Comparison of ENCODE assay signal across 24 cellular contexts in the genomic region with DNA sequence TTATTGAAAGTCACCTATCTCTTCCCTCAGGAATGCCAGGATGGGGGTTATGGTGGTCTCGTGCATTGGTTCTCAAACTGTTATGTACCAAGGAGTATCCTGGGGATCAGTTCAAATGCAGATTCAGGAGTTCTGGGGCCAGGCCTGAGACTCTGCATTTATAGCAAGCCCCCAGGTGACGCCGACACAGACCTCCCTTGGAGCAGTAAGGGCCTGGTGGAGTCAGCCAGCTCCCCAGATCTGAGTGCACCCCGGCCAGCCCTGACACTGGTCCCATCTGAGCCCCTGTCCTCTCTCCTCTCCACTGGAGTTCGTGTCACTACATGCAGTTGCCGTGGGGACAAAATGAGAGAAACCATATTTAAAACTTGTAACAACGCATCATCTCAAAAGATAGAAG.
DNase-seq lines count a peak whose midpoint lies in the region; ATAC-seq, FAIRE-seq and TF ChIP-seq lines count a peak whose summit lies in the region.
"Had no signal": no experiment of that assay in that cellular context is flagged by ENCODE, and none has a peak within 500 bp of the region (broad histone marks: within the 10 kb centered on the region; RNA-seq: fewer than 3 reads in every experiment).

No MANE protein-coding gene starts in this region.

- H3K4me1 ChIP-seq in heart right ventricle (peaks cover 46 to 88% (median 75%) of the 10 kb centered on the region in 9 donors), endothelial cell of umbilical vein (ENCODE audit: control insufficient read depth, extremely low read depth, insufficient read depth, low read length) (peaks cover 68% of the 10 kb centered on the region), rectal smooth muscle tissue (ENCODE audit: control insufficient read depth, insufficient read depth, low read length) (peaks cover 39% of the 10 kb centered on the region), upper lobe of right lung (peaks cover 19% of the 10 kb centered on the region), tibial nerve (peaks cover 0 to 56% (median 5%) of the 10 kb centered on the region in 4 donors)

- no peaks in the 10 kb centered on the region for H3K79me2 ChIP-seq in endothelial cell of umbilical vein (ENCODE audit: control insufficient read depth, insufficient read depth, low read length)

- H3K27ac ChIP-seq in heart right ventricle (peak overlapping the region in 8 of 10 donors; percentile 52 to 93 (median 71)), endothelial cell of umbilical vein (ENCODE audit: insufficient read depth, low read depth, low read length) (peak overlapping the region; percentile 72), rectal smooth muscle tissue (ENCODE audit: low read depth, low read length) (peak overlapping the region; percentile 34), upper lobe of right lung (peak overlapping the region; percentile 33), tibial nerve (peak overlapping the region in 2 of 4 donors; percentile 41 to 62)

- TF ChIP-seq POLR2A in endothelial cell of umbilical vein (IDR thresholded peaks at IDR 0.05; ENCODE audit: low read depth, low read length) (no peak), tibial nerve (IDR thresholded peaks at IDR 0.05) (no peak)

- POLR2A ChIA-PET in endothelial cell of umbilical vein (lab: Charles Lee) = no interaction called here

- dilution Hi-C loops in endothelial cell of umbilical vein (cut with MboI; ENCODE audit: extremely low pct_ligation_motif_present, low sequenced_read_pairs) = no loop called here

- peak overlapping the region; percentile 39 for H3K4me2 ChIP-seq in endothelial cell of umbilical vein (ENCODE audit: insufficient read depth, low read length)
- H3K4me2 ChIP-seq: GM23338 had no signal

- no peaks in the 10 kb centered on the region for H4K20me1 ChIP-seq in endothelial cell of umbilical vein (replicated peaks; ENCODE audit: control insufficient read depth, extremely low read depth, insufficient read depth, low read length)

- no peak overlapping the region for H2AFZ ChIP-seq in endothelial cell of umbilical vein (ENCODE audit: low read depth, low read length)
- H2AFZ ChIP-seq: GM23338 had no signal

- no peak for TF ChIP-seq EP300 in tibial nerve (IDR thresholded peaks at IDR 0.05)

- H3K27me3 ChIP-seq in heart right ventricle = peaks cover 0 to 33% (median 0%) of the 10 kb centered on the region in 7 donors
- H3K27me3 ChIP-seq in endothelial cell of umbilical vein (ENCODE audit: control insufficient read depth in 2 of 2, insufficient read depth in 2 of 2, low read length in 2 of 2) = no peaks in the 10 kb centered on the region
- H3K27me3 ChIP-seq in rectal smooth muscle tissue (ENCODE audit: control insufficient read depth, insufficient read depth, low read length) = no peaks in the 10 kb centered on the region
- no peaks in the 10 kb centered on the region for H3K27me3 ChIP-seq in upper lobe of right lung
- no peaks in the 10 kb centered on the region for H3K27me3 ChIP-seq in tibial nerve

- H3K4me3 ChIP-seq in heart right ventricle = no peak overlapping the region
- no peak overlapping the region for H3K4me3 ChIP-seq in endothelial cell of umbilical vein (replicated peaks in 1 of 3; ENCODE audit: insufficient read depth in 1 of 3, low read depth in 1 of 3, low read length in 3 of 3)
- H3K4me3 ChIP-seq in rectal smooth muscle tissue (ENCODE audit: low read length) = no peak overlapping the region
- H3K4me3 ChIP-seq in upper lobe of right lung = no peak overlapping the region
- H3K4me3 ChIP-seq in tibial nerve = no peak overlapping the region
- H3K4me3 ChIP-seq: dorsolateral prefrontal cortex, GM23338 had no signal

- ATAC-seq in heart right ventricle (no peak), upper lobe of right lung (no peak)
- ATAC-seq: activated CD4-positive, alpha-beta T cell treated with anti-CD3 and anti-CD28 coated beads for 36 hours; GM23338 had no signal

- intact Hi-C loops in heart right ventricle (cut with DNase I) = loop anchor here in 4 of 10 donors (5.0 to 10.0 kb wide), 5 partner anchors 75 to 198 kb away; no protein-coding TSS in a partner anchor
- intact Hi-C loops in cardiac septum (cut with DNase I) = no loop called here
- intact Hi-C loops in endothelial cell of umbilical vein (cut with micrococcal nuclease) = loop anchor here (1.0 kb wide), 2 partner anchors 8 to 79 kb away; no protein-coding TSS in a partner anchor
- intact Hi-C loops in upper lobe of right lung (cut with DNase I) = loop anchor here (10.0 kb wide), 1 partner anchor 195 kb away; no protein-coding TSS in a partner anchor

- H3K9me1 ChIP-seq in endothelial cell of umbilical vein (replicated peaks; ENCODE audit: control insufficient read depth, extremely low read depth, insufficient read depth, low read length) = no peaks in the 10 kb centered on the region

- no peak for FAIRE-seq in endothelial cell of umbilical vein (lab: Jason Lieb, UNC)
- FAIRE-seq: A204.1, keratinocyte had no signal

- TF ChIP-seq CTCF in heart right ventricle (IDR thresholded peaks at IDR 0.05) (no peak), endothelial cell of umbilical vein (IDR thresholded peaks at IDR 0.05; ENCODE audit: extremely low read depth in 1 of 2, insufficient read depth in 1 of 2, low read depth in 1 of 2, low read length in 2 of 2) (no peak), upper lobe of right lung (IDR thresholded peaks at IDR 0.05) (no peak), tibial nerve (IDR thresholded peaks at IDR 0.05) (no peak)

- WGBS in heart right ventricle, 2 donors = 88 to 89% methylated on average over 7 of the region's 7 CpGs
- WGBS in tibial nerve, 2 donors = 95 to 96% methylated on average over 7 of the region's 7 CpGs

- no TSS peak for BruUV-seq in endothelial cell of umbilical vein (replicated peaks; lab: Mats Ljungman, UMichigan)

- H3K36me3 ChIP-seq in heart right ventricle (peaks cover 0 to 36% (median 0%) of the 10 kb centered on the region in 9 donors), endothelial cell of umbilical vein (ENCODE audit: control insufficient read depth in 2 of 2, extremely low read depth in 1 of 2, insufficient read depth in 2 of 2, low read length in 2 of 2) (peaks cover 3 to 4% of the 10 kb centered on the region in 2 experiments), rectal smooth muscle tissue (ENCODE audit: control insufficient read depth, insufficient read depth, low read length) (no peaks in the 10 kb centered on the region), upper lobe of right lung (no peaks in the 10 kb centered on the region), tibial nerve (peaks cover 0 to 16% (median 0%) of the 10 kb centered on the region in 3 donors)

- peak overlapping the region; percentile 36 for H3K9ac ChIP-seq in endothelial cell of umbilical vein (replicated peaks; ENCODE audit: extremely low read depth, insufficient read depth, low read length)
- no peak overlapping the region for H3K9ac ChIP-seq in rectal smooth muscle tissue (ENCODE audit: low read length)

- CTCF ChIA-PET in endothelial cell of umbilical vein (lab: Charles Lee) = interaction anchor here (1.1 to 1.5 kb wide), 3 partner anchors 8 to 156 kb away, joined by 3 to 5 read pairs (median 5); no protein-coding TSS in a partner anchor

- H3K9me3 ChIP-seq in heart right ventricle (no peaks in the 10 kb centered on the region), endothelial cell of umbilical vein (replicated peaks; ENCODE audit: control insufficient read depth, insufficient read depth, low read length) (no peaks in the 10 kb centered on the region), upper lobe of right lung (no peaks in the 10 kb centered on the region), tibial nerve (no peaks in the 10 kb centered on the region)

- DNase-seq in heart right ventricle = peak in 1 of 2 donors; percentile 6
- DNase-seq in cardiac septum (ENCODE audit: low spot score) = no peak
- no peak for DNase-seq in endothelial cell of umbilical vein (ENCODE audit: low read depth, low spot score)
- DNase-seq in upper lobe of right lung = no peak
- DNase-seq in activated CD8-positive, alpha-beta memory T cell treated with anti-CD3 and anti-CD28 coated beads for 24 hours = no peak
- DNase-seq in tibial nerve (ENCODE audit: low spot score in 2 of 2) = no peak
- DNase-seq in SHP77 (lab: John Stamatoyannopoulos, UW) = no peak
- DNase-seq: activated CD4-positive, alpha-beta T cell treated with anti-CD3 and anti-CD28 coated beads for 36 hours; activated effector memory CD4-positive, alpha-beta T cell treated with anti-CD3 and anti-CD28 coated beads, Interleukin-2, amount 50 U/mL, for 16 hours; activated naive CD8-positive, alpha-beta T cell treated with anti-CD3 and anti-CD28 coated beads for 36 hours; activated T-cell treated with anti-CD3 and anti-CD28 coated beads, Interleukin-2, amount 50 U/mL, for 1 hour; AML-193; aorta; dorsolateral prefrontal cortex; glutamatergic neuron; HFFc6; NCI-H1417 treated with DMSO at 0.1 percent for 48 hours; NCI-H2081; NCI-H446; stimulated activated CD8-positive, alpha-beta memory T cell treated with anti-CD3 and anti-CD28 coated beads, Interleukin-4, amount 100 ng/mL, for 48 hours had no signal

TF ChIP-seq in endothelial cell of umbilical vein, 7 proteins besides CTCF, POLR2A, EP300 and RAD21:
- TF ChIP-seq MAX (IDR thresholded peaks at IDR 0.05; ENCODE audit: insufficient read depth, insufficient read length) (no peak), EZH2 (IDR thresholded peaks at IDR 0.05; ENCODE audit: borderline replicate concordance, low read depth, low read length, severe bottlenecking) (no peak), GATA2 (IDR thresholded peaks at IDR 0.05; ENCODE audit: insufficient read depth, insufficient read length, low read depth, low read length) (no peak), POLR2AphosphoS5 (IDR thresholded peaks at IDR 0.05; ENCODE audit: insufficient read depth, low read depth, low read length) (no peak), FOS (IDR thresholded peaks at IDR 0.05; ENCODE audit: borderline replicate concordance, insufficient read depth, low read length) (no peak), JUN (IDR thresholded peaks at IDR 0.05; ENCODE audit: borderline replicate concordance, insufficient read depth, insufficient read length, low read depth) (no peak), MYC (IDR thresholded peaks at IDR 0.05; ENCODE audit: low read depth, low read length) (no peak)
